ENCODE assay signal across 8 cellular contexts in the genomic region with DNA sequence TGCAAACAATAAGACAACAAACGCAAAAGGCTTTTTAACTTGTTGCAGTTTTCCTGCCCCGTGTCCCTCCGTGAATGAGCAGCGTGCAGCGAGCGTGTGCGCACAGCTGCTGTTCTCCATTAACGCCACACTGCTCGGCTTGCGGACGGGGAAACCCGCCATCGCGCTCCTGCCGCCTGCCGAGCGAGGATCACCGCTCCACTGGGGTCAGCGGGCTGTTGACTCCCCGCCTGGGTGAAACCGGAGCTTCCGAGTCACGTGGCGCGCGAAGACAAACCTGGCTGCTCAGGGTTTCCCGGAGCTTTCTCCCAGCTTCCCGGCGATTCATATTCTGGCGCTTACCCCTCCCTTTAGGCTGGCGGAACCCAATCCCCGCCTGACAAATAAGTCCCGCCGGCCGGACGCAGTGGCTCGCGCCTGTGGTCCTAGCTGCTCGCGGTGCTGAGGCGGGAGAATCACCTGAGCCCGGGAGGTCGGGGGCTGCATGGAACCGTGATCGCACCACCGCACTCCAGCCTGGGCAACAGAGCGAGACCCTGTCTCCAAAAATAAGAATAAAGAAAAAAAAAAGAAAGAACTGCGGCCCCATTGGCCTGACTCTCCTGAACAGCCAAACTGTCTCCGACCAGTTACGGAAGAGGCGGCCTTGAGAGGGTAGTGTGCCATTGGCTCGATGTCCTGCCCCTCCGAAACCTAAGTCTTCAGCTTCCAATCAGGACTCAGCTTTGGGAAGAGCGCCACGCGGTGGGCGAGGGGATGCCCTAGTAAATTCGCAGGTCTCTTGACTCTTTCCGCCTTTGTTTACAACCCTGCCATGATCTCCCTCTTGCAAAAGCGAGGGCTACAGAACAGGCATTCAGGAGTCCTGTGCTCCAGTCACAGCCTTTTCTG. TPM values are rescaled to one million over a fixed set of nuclear protein-coding genes. Genes with fewer than 3 reads are reported as not detected.
DNase-seq lines count a peak whose midpoint lies in the region; ATAC-seq and TF ChIP-seq lines count a peak whose summit lies in the region.

A gene with protein sequence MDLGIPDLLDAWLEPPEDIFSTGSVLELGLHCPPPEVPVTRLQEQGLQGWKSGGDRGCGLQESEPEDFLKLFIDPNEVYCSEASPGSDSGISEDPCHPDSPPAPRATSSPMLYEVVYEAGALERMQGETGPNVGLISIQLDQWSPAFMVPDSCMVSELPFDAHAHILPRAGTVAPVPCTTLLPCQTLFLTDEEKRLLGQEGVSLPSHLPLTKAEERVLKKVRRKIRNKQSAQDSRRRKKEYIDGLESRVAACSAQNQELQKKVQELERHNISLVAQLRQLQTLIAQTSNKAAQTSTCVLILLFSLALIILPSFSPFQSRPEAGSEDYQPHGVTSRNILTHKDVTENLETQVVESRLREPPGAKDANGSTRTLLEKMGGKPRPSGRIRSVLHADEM (plus strand): TSS at position 794 of the 891 bp plus-strand sequence. CDS start 624 bp downstream, outside the sequence.

- H3K9ac ChIP-seq in HUES48 (ENCODE audit: low read depth, low read length): peak within 1 kb of the TSS; percentile 80

- TF ChIP-seq CTCF in endothelial cell (IDR thresholded peaks at IDR 0.05; ENCODE audit: unreplicated experiment) (no peak), mesothelial cell of epicardium (IDR thresholded peaks at IDR 0.05; ENCODE audit: unreplicated experiment) (no peak)

- H3K27me3 ChIP-seq in HUES48 (ENCODE audit: control insufficient read depth, insufficient read depth, low read length): no peaks in the 10 kb centered on the region

- peak; percentile 99 for DNase-seq in DMS 273 (lab: John Stamatoyannopoulos, UW; ENCODE audit: unreplicated experiment)
- peak; percentile 96 for DNase-seq in NOMO-1 treated with dmso at 0.1 percent for 144 hours (lab: John Stamatoyannopoulos, UW; ENCODE audit: unreplicated experiment)
- DNase-seq in activated CD8-positive, alpha-beta memory T cell treated with anti-CD3 and anti-CD28 coated beads, Interleukin-2, amount 50 U/mL, for 4 hours: peak; percentile 81
- peak; percentile 85 for DNase-seq in endothelial cell (ENCODE audit: low spot score)
- DNase-seq in mesothelial cell of epicardium (ENCODE audit: low spot score in 2 of 2, unreplicated experiment in 2 of 2): peak; percentile 74 to 87
- peak; percentile 57 to 63 for DNase-seq in stimulated activated CD8-positive, alpha-beta memory T cell treated with anti-CD3 and anti-CD28 coated beads, Interleukin-4, amount 100 ng/mL, for 1 hour (ENCODE audit: low read depth in 2 of 2, low spot score in 1 of 2)

- H3K27me3 Mint-ChIP-seq in endothelial cell (ENCODE audit: unreplicated experiment): peaks cover 12% of the 10 kb centered on the region
- H3K27me3 Mint-ChIP-seq in mesothelial cell of epicardium (ENCODE audit: low read depth): no peaks in the 10 kb centered on the region

- peaks cover 22% of the 10 kb centered on the region; the same call in 1 of the 2 replicates for H3K4me1 ChIP-seq in HUES48 (ENCODE audit: control insufficient read depth, insufficient read depth, low read length)

- H3K4me3 ChIP-seq in HUES48 (ENCODE audit: low read depth, low read length): peak within 1 kb of the TSS; percentile 73

- H3K4me3 Mint-ChIP-seq in endothelial cell (ENCODE audit: unreplicated experiment) (peak within 1 kb of the TSS; percentile 90), mesothelial cell of epicardium (peak within 1 kb of the TSS; percentile 95)

- peak; percentile 73 for ATAC-seq in GM21423 (IDR thresholded peaks at IDR 0.05; ENCODE audit: unreplicated experiment)

- peaks cover 50% of the 10 kb centered on the region for H3K4me1 Mint-ChIP-seq in endothelial cell (ENCODE audit: unreplicated experiment)
- peaks cover 40% of the 10 kb centered on the region for H3K4me1 Mint-ChIP-seq in mesothelial cell of epicardium

- peak within 1 kb of the TSS; percentile 98 for H3K27ac ChIP-seq in HUES48 (ENCODE audit: low read depth, low read length)

- H3K9me3 Mint-ChIP-seq in endothelial cell (ENCODE audit: unreplicated experiment) (no peaks in the 10 kb centered on the region), mesothelial cell of epicardium (no peaks in the 10 kb centered on the region)

- H3K27ac Mint-ChIP-seq in endothelial cell (ENCODE audit: unreplicated experiment) (peak within 1 kb of the TSS; percentile 76), mesothelial cell of epicardium (peak within 1 kb of the TSS; percentile 98)

- H3K36me3 ChIP-seq in HUES48 (ENCODE audit: control insufficient read depth, insufficient read depth, low read length): 0 out of 2 replicates have a peak, but pooled peaks cover 4% of the 10 kb centered on the region

- no peaks in the 10 kb centered on the region for H3K9me3 ChIP-seq in HUES48 (ENCODE audit: control insufficient read depth, insufficient read depth, low read length)

- H3K36me3 Mint-ChIP-seq in endothelial cell (ENCODE audit: low read depth, unreplicated experiment) (peaks cover 4% of the 10 kb centered on the region), mesothelial cell of epicardium (no peaks in the 10 kb centered on the region)

RNA-seq across cellular contexts. Expression of the gene that starts here (rescaled TPM):
- total RNA-seq in endothelial cell (ENCODE audit: unreplicated experiment): 13.2 TPM
- 29.9 to 33.1 TPM (median 31.1 TPM) in 3 replicates for total RNA-seq in mesothelial cell of epicardium

Comparison
In these comparisons a context has a peak if more than half of its experiments do, and no peak if none do; other contexts are left out.
1. Peak in every context shown above with its lines: DNase-seq, ATAC-seq, H3K4me3 ChIP-seq and H3K27ac ChIP-seq.